17 cellular contexts compared by ENCODE assay signal in the genomic region with DNA sequence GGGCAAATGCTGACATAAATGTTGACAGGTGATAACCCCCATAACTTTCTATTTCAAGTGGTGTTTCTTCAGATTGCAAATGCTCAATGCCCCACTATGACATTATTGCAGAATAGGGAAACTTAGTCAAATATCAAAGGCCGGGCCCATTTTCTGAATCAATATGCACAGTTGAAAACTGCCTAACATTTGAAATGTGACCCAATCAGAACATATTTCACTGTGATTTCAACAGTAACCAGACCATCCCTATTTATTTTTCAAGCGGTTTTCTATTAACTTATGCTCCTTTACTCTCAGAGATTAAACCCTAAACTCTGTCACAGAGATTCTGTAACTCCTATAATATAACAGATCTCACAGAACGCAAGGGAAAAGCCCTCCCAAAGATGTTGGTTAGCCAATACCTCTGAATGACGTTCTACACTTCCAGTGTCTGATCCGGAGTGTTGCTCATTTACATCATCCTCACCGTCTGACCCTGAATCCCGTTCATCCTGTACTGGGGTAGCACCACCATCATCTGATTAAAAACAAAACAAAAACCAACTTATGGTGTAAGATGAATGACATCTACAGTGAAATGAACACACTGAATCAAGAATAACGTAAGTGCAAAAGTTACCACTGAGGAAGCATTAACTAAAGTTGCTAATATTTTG. TPM values are rescaled to one million over a fixed set of nuclear protein-coding genes. Genes with fewer than 3 reads are reported as not detected.
DNase-seq lines count a peak whose midpoint lies in the region; ATAC-seq and TF ChIP-seq lines count a peak whose summit lies in the region.
"Had no signal": no experiment of that assay in that cellular context is flagged by ENCODE, and none has a peak within 500 bp of the region (broad histone marks: within the 10 kb centered on the region; RNA-seq: fewer than 3 reads in every experiment).

No MANE protein-coding gene starts in this region.

- H3K4me2 ChIP-seq in GM23248 (ENCODE audit: unreplicated experiment): no peak overlapping the region

- H3K4me3 Mint-ChIP-seq in activated CD8-positive, alpha-beta T cell treated with anti-CD3 and anti-CD28 coated beads, Interleukin-2, amount 10 ng/mL, durations not matched to agents 7 days and 5 days: peak overlapping the region; percentile 13

- H3K27me3 Mint-ChIP-seq in activated CD8-positive, alpha-beta T cell treated with anti-CD3 and anti-CD28 coated beads, Interleukin-2, amount 10 ng/mL, durations not matched to agents 7 days and 5 days (ENCODE audit: low read depth): no peaks in the 10 kb centered on the region

- H3K4me3 ChIP-seq in ACC112 (ENCODE audit: low read depth, low read length) (peak overlapping the region; percentile 11; the same call in 1 of the 2 replicates), GM23248 (no peak overlapping the region), liver (ENCODE audit: low read depth in 1 of 3, low read length in 3 of 3) (peak overlapping the region in 2 of 3 donors; percentile 5 to 9)
- H3K4me3 ChIP-seq: cardiac muscle cell, suprapubic skin had no signal

- WGBS in GM23248 (ENCODE audit: low coverage in 1 of 2, low lambda C conversion rate in 2 of 2, missing lambda C conversion rate in 2 of 2), 2 experiments: 84 to 85% methylated on average over 8 of the region's 8 CpGs
- WGBS in liver: 28% methylated on average over 8 of the region's 8 CpGs

- H3K9ac ChIP-seq in GM23248 (0 out of 2 replicates have a peak overlapping the region, but pooled peaks have one; percentile 2), liver (ENCODE audit: low read depth in 1 of 2, low read length in 2 of 2) (peak overlapping the region in 1 of 2 donors; percentile 62)
- H3K9ac ChIP-seq: parathyroid adenoma had no signal

- TF ChIP-seq RAD21 in liver (IDR thresholded peaks at IDR 0.05): peak in 1 of 2 donors; percentile 3

- H3F3A ChIP-seq in GM23248 (ENCODE audit: insufficient read depth): peaks cover 6% of the 10 kb centered on the region

- H3K79me2 ChIP-seq in ACC112 (ENCODE audit: control insufficient read depth, insufficient read depth, low read length, unreplicated experiment) (peaks cover 66% of the 10 kb centered on the region), GM23248 (ENCODE audit: insufficient read depth) (peaks cover 78% of the 10 kb centered on the region)

- POLR2A ChIA-PET in activated CD8-positive, alpha-beta T cell treated with anti-CD3 and anti-CD28 coated beads, Interleukin-2, amount 10 ng/mL, durations not matched to agents 7 days and 5 days (lab: Charles Lee): no interaction called here

- H3K36me3 Mint-ChIP-seq in activated CD8-positive, alpha-beta T cell treated with anti-CD3 and anti-CD28 coated beads, Interleukin-2, amount 10 ng/mL, durations not matched to agents 7 days and 5 days (ENCODE audit: low read depth): peaks cover 38% of the 10 kb centered on the region

- no peaks in the 10 kb centered on the region for H4K20me1 ChIP-seq in GM23248 (ENCODE audit: insufficient read depth)

- H2AFZ ChIP-seq in ACC112 (ENCODE audit: low read length, unreplicated experiment) (no peak overlapping the region), GM23248 (no peak overlapping the region)
- H2AFZ ChIP-seq: parathyroid adenoma had no signal

- H3K4me1 Mint-ChIP-seq in activated CD8-positive, alpha-beta T cell treated with anti-CD3 and anti-CD28 coated beads, Interleukin-2, amount 10 ng/mL, durations not matched to agents 7 days and 5 days (ENCODE audit: low read depth): peaks cover 30% of the 10 kb centered on the region

- H3K9me3 Mint-ChIP-seq in activated CD8-positive, alpha-beta T cell treated with anti-CD3 and anti-CD28 coated beads, Interleukin-2, amount 10 ng/mL, durations not matched to agents 7 days and 5 days (ENCODE audit: insufficient read depth): no peaks in the 10 kb centered on the region

- H3K27ac ChIP-seq in ACC112 (ENCODE audit: low read depth, low read length) (no peak overlapping the region), GM23248 (no peak overlapping the region), liver (ENCODE audit: low read depth in 1 of 2, low read length in 2 of 2) (peak overlapping the region; percentile 72 to 74)
- H3K27ac ChIP-seq: cardiac muscle cell, parathyroid adenoma, suprapubic skin had no signal

- peaks cover 13% of the 10 kb centered on the region for H3K4me1 ChIP-seq in ACC112 (ENCODE audit: control insufficient read depth, insufficient read depth, low read length, unreplicated experiment)
- H3K4me1 ChIP-seq in GM23248 (ENCODE audit: insufficient read depth): peaks cover 18% of the 10 kb centered on the region; the same call in 1 of the 2 replicates
- H3K4me1 ChIP-seq in liver (ENCODE audit: control insufficient read depth in 4 of 4, insufficient read depth in 4 of 4, low read length in 3 of 4): peaks cover 6 to 26% (median 16%) of the 10 kb centered on the region in 4 donors

- H3K36me3 ChIP-seq in ACC112 (ENCODE audit: insufficient read depth, low read length) (peaks cover 20% of the 10 kb centered on the region), GM23248 (ENCODE audit: low read depth) (peaks cover 25% of the 10 kb centered on the region), liver (ENCODE audit: control insufficient read depth in 4 of 4, insufficient read depth in 3 of 4, low read depth in 1 of 4, low read length in 3 of 4) (peaks cover 2 to 11% (median 5%) of the 10 kb centered on the region in 4 donors)

- no peaks in the 10 kb centered on the region for H3K9me3 ChIP-seq in GM23248 (ENCODE audit: low read depth)
- H3K9me3 ChIP-seq in liver (ENCODE audit: control insufficient read depth in 4 of 4, low read length in 3 of 4): no peaks in the 10 kb centered on the region
- H3K9me3 ChIP-seq: suprapubic skin had no signal

- CTCF ChIA-PET in activated CD8-positive, alpha-beta T cell treated with anti-CD3 and anti-CD28 coated beads, Interleukin-2, amount 10 ng/mL, durations not matched to agents 7 days and 5 days (lab: Charles Lee): no interaction called here

- H3K27ac Mint-ChIP-seq in activated CD8-positive, alpha-beta T cell treated with anti-CD3 and anti-CD28 coated beads, Interleukin-2, amount 10 ng/mL, durations not matched to agents 7 days and 5 days: peak overlapping the region; percentile 22

- DNase-seq in GM23248 (no peak), NCI-H524 (lab: John Stamatoyannopoulos, UW) (no peak), NCI-H2227 treated with DMSO at 0.1 percent for 48 hours (lab: John Stamatoyannopoulos, UW) (no peak)
- peak; percentile 17 for DNase-seq in activated CD8-positive, alpha-beta T cell treated with anti-CD3 and anti-CD28 coated beads, Interleukin-2, amount 10 ng/mL, durations not matched to agents 7 days and 5 days
- DNase-seq in stimulated activated naive CD4-positive, alpha-beta T cell treated with Interleukin-2 at 50 U/mL for 16 hours (lab: John Stamatoyannopoulos, UW): no peak
- DNase-seq: activated CD4-positive, CD25-positive, alpha-beta regulatory T cell treated with anti-CD3 and anti-CD28 coated beads, Interleukin-2, amount 50 U/mL, for 72 hours; activated gamma-delta T cell; foreskin melanocyte; NCI-H187 treated with DMSO at 0.1 percent for 48 hours; NCI-H526; stimulated activated CD4-positive, alpha-beta T cell treated with anti-CD3 and anti-CD28 coated beads, Interleukin-12 subunit alpha, Interleukin-12 subunit beta, amount 100 ng/mL, for 4 hours had no signal

- no peaks in the 10 kb centered on the region for H3K9me2 ChIP-seq in GM23248 (ENCODE audit: insufficient read depth)

- no peak for ATAC-seq in activated CD8-positive, alpha-beta T cell treated with anti-CD3 and anti-CD28 coated beads, Interleukin-2, amount 10 ng/mL, durations not matched to agents 7 days and 5 days
- no peak for ATAC-seq in HG02763 (IDR thresholded peaks at IDR 0.05; ENCODE audit: unreplicated experiment)

- in situ Hi-C loops in GM23248 (cut with MboI): no loop called here

- no peak for TF ChIP-seq CTCF in liver (IDR thresholded peaks at IDR 0.05; ENCODE audit: low read depth, low read length, missing input control)

- no peaks in the 10 kb centered on the region for H3K27me3 ChIP-seq in ACC112 (ENCODE audit: insufficient read depth, low read length)
- H3K27me3 ChIP-seq in GM23248 (replicated peaks; ENCODE audit: insufficient read depth): no peaks in the 10 kb centered on the region
- no peaks in the 10 kb centered on the region for H3K27me3 ChIP-seq in liver (ENCODE audit: control insufficient read depth in 4 of 4, insufficient read depth in 4 of 4, low read length in 3 of 4)
- H3K27me3 ChIP-seq: cardiac muscle cell, suprapubic skin had no signal

RNA-seq across cellular contexts. Expression of gene IWS1, which starts 2.9 kb away (rescaled TPM):
- total RNA-seq in GM23248 (2014; rRNA removed; shearing (Covaris generic)): 23.3 and 32.4 TPM in 2 replicates
- polyA plus RNA-seq in GM23248 (2016; fragmentation: Nextera tagmentation; extraction: Ambion mirVana): 41.1 and 42.4 TPM in 2 replicates
- total RNA-seq in activated CD8-positive, alpha-beta T cell treated with anti-CD3 and anti-CD28 coated beads, Interleukin-2, amount 10 ng/mL, durations not matched to agents 7 days and 5 days: 10 to 100 TPM; 48.4 to 53.3 TPM
- 10 to 100 TPM; 20.7 to 28.9 TPM for total RNA-seq in liver
- polyA plus RNA-seq in liver: 10 to 100 TPM; 13.0 to 24.9 TPM

RNA-seq across cellular contexts. Expression of gene MYO7B, which starts 12.1 kb away (rescaled TPM):
- total RNA-seq in GM23248 (2014; rRNA removed; shearing (Covaris generic)): under 0.01 TPM in 1 of 2 replicates, not detected in the other
- polyA plus RNA-seq in GM23248 (2016; fragmentation: Nextera tagmentation; extraction: Ambion mirVana) (not detected in 2 replicates), liver (1 to 10 TPM in 1 of 2 donors, under 1 TPM in 1; 0.15 to 1.1 TPM)
- 1 to 10 TPM in 1 of 2 experiments, under 1 TPM in 1; 0.82 to 1.2 TPM for total RNA-seq in activated CD8-positive, alpha-beta T cell treated with anti-CD3 and anti-CD28 coated beads, Interleukin-2, amount 10 ng/mL, durations not matched to agents 7 days and 5 days
- total RNA-seq in liver: 1 to 10 TPM in 1 of 2 donors, under 1 TPM in 1; 0.17 to 1.1 TPM

Comparison
In these comparisons a context has a peak if more than half of its experiments do, and no peak if none do; other contexts are left out.
1. H3K27ac ChIP-seq: peak in liver (2 of 2); none in ACC112 (single experiment) and GM23248 (single experiment).